ENCODE assay signal across 8 cellular contexts in genomic region chr2:55111570-55112228, GRCh38.
A peak's percentile ranks its signal among the peaks of the same experiment; 100 is the strongest.
DNase-seq lines count a peak whose midpoint lies in the region; ATAC-seq and TF ChIP-seq lines count a peak whose summit lies in the region.

No MANE protein-coding gene starts in this region.

- ATAC-seq in gastrocnemius medialis = peak; percentile 74 to 77

- peak overlapping the region; percentile 23 for H3K4me2 ChIP-seq in hepatocyte

- H2AFZ ChIP-seq in hepatocyte = no peak overlapping the region

- TF ChIP-seq CTCF in hepatocyte (IDR thresholded peaks at IDR 0.05; ENCODE audit: poor library complexity) (no peak), gastrocnemius medialis (IDR thresholded peaks at IDR 0.05 in 4 of 5, conservative IDR thresholded peaks at IDR 0.05 in 1 of 5) (no peak)

- no peak overlapping the region for H3K4me3 ChIP-seq in hepatocyte
- no peak overlapping the region for H3K4me3 ChIP-seq in gastrocnemius medialis

- no peaks in the 10 kb centered on the region for H3K9me3 ChIP-seq in hepatocyte (ENCODE audit: low read depth)
- H3K9me3 ChIP-seq in gastrocnemius medialis = no peaks in the 10 kb centered on the region

- in situ Hi-C loops in gastrocnemius medialis (cut with MboI; ENCODE audit: low sequenced_read_pairs in 4 of 4) = no loop called here

- DNase-seq in ELF-1 (ENCODE audit: low read depth, low spot score) (peak; percentile 85), NCI-H2107 (lab: John Stamatoyannopoulos, UW) (peak; percentile 86), amygdala (lab: John Stamatoyannopoulos, UW) (peak in 45 of 56 donors; percentile 9 to 81 (median 44)), hepatocyte (ENCODE audit: low spot score) (peak; percentile 80), gastrocnemius medialis (peak; percentile 52 to 75)
- DNase-seq in activated CD8-positive, alpha-beta memory T cell treated with anti-CD3 and anti-CD28 coated beads for 24 hours = no peak
- DNase-seq in activated effector memory CD4-positive, alpha-beta T cell treated with anti-CD3 and anti-CD28 coated beads, Interleukin-2, amount 50 U/mL, for 16 hours = no peak
- no peak for DNase-seq in stimulated activated CD4-positive, alpha-beta T cell treated with anti-CD3 and anti-CD28 coated beads, Interleukin-4, amount 100 ng/mL, for 1 hour

- no peaks in the 10 kb centered on the region for H3K79me2 ChIP-seq in hepatocyte

- H3K27ac ChIP-seq in hepatocyte (peak overlapping the region; percentile 90), gastrocnemius medialis (peak overlapping the region; percentile 64 to 75 (median 72))

- no peaks in the 10 kb centered on the region for H3K36me3 ChIP-seq in hepatocyte (replicated peaks; ENCODE audit: insufficient read depth, low read depth)
- H3K36me3 ChIP-seq in gastrocnemius medialis = no peaks in the 10 kb centered on the region

- TF ChIP-seq POLR2A in gastrocnemius medialis (IDR thresholded peaks at IDR 0.05) = no peak

- peaks cover 55% of the 10 kb centered on the region for H3K4me1 ChIP-seq in hepatocyte (ENCODE audit: insufficient read depth)
- peaks cover 20 to 24% of the 10 kb centered on the region in 2 donors for H3K4me1 ChIP-seq in gastrocnemius medialis

- 53% methylated on average over 11 of the region's 11 CpGs for WGBS in hepatocyte (ENCODE audit: low lambda C conversion rate, missing lambda C conversion rate)

- H3K27me3 ChIP-seq in hepatocyte = no peaks in the 10 kb centered on the region
- H3K27me3 ChIP-seq in gastrocnemius medialis = no peaks in the 10 kb centered on the region

- no peaks in the 10 kb centered on the region for H4K20me1 ChIP-seq in hepatocyte (ENCODE audit: insufficient read depth, poor library complexity, severe bottlenecking)

- intact Hi-C loops in gastrocnemius medialis (cut with DNase I; ENCODE audit: low total_unique reads) = loop anchor here (2.0 to 5.0 kb wide), 2 partner anchors 46 to 61 kb away; partner anchors contain the start of gene RTN4

- H3K9me2 ChIP-seq in hepatocyte (replicated peaks; ENCODE audit: insufficient read depth) = no peaks in the 10 kb centered on the region

Comparison
In these comparisons a context has a peak if more than half of its experiments do, and no peak if none do; other contexts are left out.
1. DNase-seq: peak in ELF-1 (single experiment), NCI-H2107 (single experiment), amygdala (45 of 56), hepatocyte (single experiment) and gastrocnemius medialis (2 of 2); none in activated CD8-positive, alpha-beta memory T cell treated with anti-CD3 and anti-CD28 coated beads for 24 hours (single experiment), activated effector memory CD4-positive, alpha-beta T cell treated with anti-CD3 and anti-CD28 coated beads, Interleukin-2, amount 50 U/mL, for 16 hours (single experiment) and stimulated activated CD4-positive, alpha-beta T cell treated with anti-CD3 and anti-CD28 coated beads, Interleukin-4, amount 100 ng/mL, for 1 hour (single experiment).